Comparison of ENCODE assay signal across 27 cellular contexts in genomic region chr2:198055726-198056125, GRCh38.
"Had no signal": no experiment of that assay in that cellular context is flagged by ENCODE, and none has a peak within 500 bp of the region (broad histone marks: within the 10 kb centered on the region; RNA-seq: fewer than 3 reads in every experiment).

No MANE protein-coding gene starts in this region.

- ATAC-seq: activated CD8-positive, alpha-beta memory T cell treated with anti-CD3 and anti-CD28 coated beads, Interleukin-2, amount 10 ng/mL, durations not matched to agents 7 days and 5 days; activated CD8-positive, alpha-beta T cell treated with anti-CD3 and anti-CD28 coated beads, Interleukin-2, amount 10 ng/mL, durations not matched to agents 7 days and 5 days; Panc1; Right ventricle myocardium inferior; T-cell; WTC11 had no signal

- H3K4me3 ChIP-seq: ascending aorta, cardiac muscle cell, SK-N-MC had no signal

- H3K27ac ChIP-seq: ascending aorta, brain microvascular endothelial cell, cardiac muscle cell, KMS-11, SK-N-MC had no signal

- H3K27me3 ChIP-seq: ascending aorta, brain microvascular endothelial cell, cardiac muscle cell had no signal

- H3K9me3 ChIP-seq: ascending aorta had no signal

- H3K27ac Mint-ChIP-seq: activated CD8-positive, alpha-beta memory T cell treated with anti-CD3 and anti-CD28 coated beads, Interleukin-2, amount 10 ng/mL, durations not matched to agents 7 days and 5 days; activated CD8-positive, alpha-beta T cell treated with anti-CD3 and anti-CD28 coated beads, Interleukin-2, amount 10 ng/mL, durations not matched to agents 7 days and 5 days; activated naive CD4-positive, alpha-beta T cell treated with anti-CD3 and anti-CD28 coated beads, Interleukin-2, amount 50 U/mL, for 24 hours; activated T-cell treated with anti-CD3 and anti-CD28 coated beads, Interleukin-2, amount 50 U/mL, for 24 hours; activated T-helper 1 cell treated with anti-CD3 and anti-CD28 coated beads, Interleukin-12 subunit alpha, Interleukin-12 subunit beta, Interleukin-2, Interleukin-4 antibody, amounts not matched to agents 30 ng/mL and 10 ng/mL and 1 ng/mL, durations not matched to agents 14 hours and 24 hours and 36 hours; T-cell; WTC11 had no signal

- H3K27me3 Mint-ChIP-seq: activated CD8-positive, alpha-beta memory T cell treated with anti-CD3 and anti-CD28 coated beads, Interleukin-2, amount 10 ng/mL, durations not matched to agents 7 days and 5 days; activated naive CD4-positive, alpha-beta T cell treated with anti-CD3 and anti-CD28 coated beads, Interleukin-2, amount 50 U/mL, for 24 hours; activated T-cell treated with anti-CD3 and anti-CD28 coated beads, Interleukin-2, amount 50 U/mL, for 24 hours; T-cell had no signal

- H3K4me1 Mint-ChIP-seq: activated CD8-positive, alpha-beta memory T cell treated with anti-CD3 and anti-CD28 coated beads, Interleukin-2, amount 10 ng/mL, durations not matched to agents 7 days and 5 days; WTC11 had no signal

- DNase-seq: activated CD4-positive, alpha-beta T cell treated with anti-CD3 and anti-CD28 coated beads for 48 hours; activated CD4-positive, alpha-beta T cell treated with anti-CD3 and anti-CD28 coated beads, Interleukin-2, amount 50 U/mL, for 4 hours; activated CD4-positive, CD25-positive, alpha-beta regulatory T cell treated with anti-CD3 and anti-CD28 coated beads, Interleukin-2, amount 50 U/mL, for 72 hours; activated CD8-positive, alpha-beta memory T cell treated with anti-CD3 and anti-CD28 coated beads, Interleukin-2, amount 10 ng/mL, durations not matched to agents 7 days and 5 days; activated CD8-positive, alpha-beta T cell treated with anti-CD3 and anti-CD28 coated beads, Interleukin-2, amount 10 ng/mL, durations not matched to agents 7 days and 5 days; activated effector memory CD4-positive, alpha-beta T cell treated with Interleukin-2 at 50 U/mL for 16 hours; activated naive CD4-positive, alpha-beta T cell; activated T-cell treated with anti-CD3 and anti-CD28 coated beads, Interleukin-2, amount 50 U/mL, for 24 hours; brain microvascular endothelial cell; NCI-H1092; NCI-H1417; NCI-H1930; NCI-H446; NCI-H524; NK-92 treated with Interleukin-12 subunit alpha and Interleukin-12 subunit beta, amount 100 ng/mL, for 24 hours; OCI-M1; RPMI8226; T-cell had no signal

- H3K4me3 Mint-ChIP-seq: activated CD8-positive, alpha-beta memory T cell treated with anti-CD3 and anti-CD28 coated beads, Interleukin-2, amount 10 ng/mL, durations not matched to agents 7 days and 5 days; activated CD8-positive, alpha-beta T cell treated with anti-CD3 and anti-CD28 coated beads, Interleukin-2, amount 10 ng/mL, durations not matched to agents 7 days and 5 days; activated naive CD4-positive, alpha-beta T cell treated with anti-CD3 and anti-CD28 coated beads, Interleukin-2, amount 50 U/mL, for 24 hours; activated T-cell treated with anti-CD3 and anti-CD28 coated beads, Interleukin-2, amount 50 U/mL, for 24 hours; activated T-helper 1 cell treated with anti-CD3 and anti-CD28 coated beads, Interleukin-12 subunit alpha, Interleukin-12 subunit beta, Interleukin-2, Interleukin-4 antibody, amounts not matched to agents 30 ng/mL and 10 ng/mL and 1 ng/mL, durations not matched to agents 14 hours and 24 hours and 36 hours; T-cell; WTC11 had no signal

- H3K36me3 ChIP-seq: ascending aorta, brain microvascular endothelial cell, cardiac muscle cell had no signal

- H3K36me3 Mint-ChIP-seq: activated CD8-positive, alpha-beta memory T cell treated with anti-CD3 and anti-CD28 coated beads, Interleukin-2, amount 10 ng/mL, durations not matched to agents 7 days and 5 days; WTC11 had no signal

- H3K9me3 Mint-ChIP-seq: activated naive CD4-positive, alpha-beta T cell treated with anti-CD3 and anti-CD28 coated beads, Interleukin-2, amount 50 U/mL, for 24 hours; activated T-cell treated with anti-CD3 and anti-CD28 coated beads, Interleukin-2, amount 50 U/mL, for 24 hours; activated T-helper 1 cell treated with anti-CD3 and anti-CD28 coated beads, Interleukin-12 subunit alpha, Interleukin-12 subunit beta, Interleukin-2, Interleukin-4 antibody, amounts not matched to agents 30 ng/mL and 10 ng/mL and 1 ng/mL, durations not matched to agents 14 hours and 24 hours and 36 hours; T-cell; WTC11 had no signal
